1 cellular context compared by ENCODE assay signal in the genomic region with DNA sequence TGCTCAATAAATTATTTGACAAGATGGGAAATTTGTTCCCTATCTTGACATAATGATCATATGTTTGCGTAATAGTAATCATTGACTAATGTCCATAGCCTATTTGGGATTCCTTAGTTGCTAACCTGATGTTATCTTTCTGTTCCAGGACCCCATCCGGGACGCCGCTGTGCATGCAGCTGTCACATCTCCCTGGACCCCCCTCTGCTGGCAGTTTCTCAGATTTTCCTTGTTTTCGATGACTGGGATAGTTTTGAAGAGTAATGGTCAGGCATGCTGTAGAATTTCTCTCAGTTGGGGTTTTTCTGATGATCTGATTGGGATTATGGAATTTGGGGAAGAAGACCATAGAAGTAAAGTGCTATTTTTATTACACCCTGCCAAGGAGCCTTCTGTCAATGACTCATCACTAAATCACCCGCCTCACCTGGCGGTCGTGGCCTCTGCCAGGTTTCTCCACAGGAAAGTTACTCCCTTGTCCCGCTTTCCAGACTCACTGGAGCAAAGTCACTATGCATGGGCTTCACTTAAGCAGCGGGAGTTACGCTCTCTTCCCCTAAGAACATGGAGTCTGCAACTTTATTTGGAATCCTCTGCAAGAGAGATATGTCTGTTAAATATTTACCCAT.
TF ChIP-seq lines count a peak whose summit lies in the region.

No MANE protein-coding gene starts in this region.

TF ChIP-seq in HepG2, 621 proteins besides CTCF, POLR2A, EP300 and RAD21:
- peak; percentile 20; the same call in 1 of the 2 replicates for TF ChIP-seq NFE2L2 (IDR thresholded peaks at IDR 0.05; ENCODE audit: low read length)
- no peak for TF ChIP-seq MAF1 (CRISPR knock-in tag; IDR thresholded peaks at IDR 0.05; ENCODE audit: borderline replicate concordance)
